1 cellular context compared by ENCODE assay signal in the genomic region with DNA sequence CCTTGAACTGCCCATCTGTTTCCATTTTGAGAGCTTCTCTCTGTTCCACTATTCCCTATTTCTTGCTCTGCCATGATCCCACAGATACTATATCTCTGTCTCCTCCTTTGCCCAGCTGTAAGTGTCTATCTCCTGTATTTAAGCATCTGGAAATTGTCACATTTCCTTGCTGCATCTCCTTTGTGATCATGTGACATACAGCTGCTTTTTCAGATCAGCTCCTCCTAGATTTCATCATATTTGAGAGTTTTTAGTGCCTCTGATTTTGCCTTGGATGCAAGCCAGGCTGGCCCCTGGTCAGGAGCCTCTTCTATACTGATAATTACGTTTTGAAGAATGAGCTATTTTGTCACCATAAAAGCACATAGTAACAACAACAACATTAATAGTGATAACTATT.
TF ChIP-seq lines count a peak whose summit lies in the region.

No MANE protein-coding gene starts in this region.

TF ChIP-seq in SK-N-SH, 30 proteins besides CTCF, POLR2A, EP300 and RAD21 (continued from another document):
- no peak for TF ChIP-seq IRF3 (IDR thresholded peaks at IDR 0.05; ENCODE audit: low read depth, low read length)
